In the genomic region with DNA sequence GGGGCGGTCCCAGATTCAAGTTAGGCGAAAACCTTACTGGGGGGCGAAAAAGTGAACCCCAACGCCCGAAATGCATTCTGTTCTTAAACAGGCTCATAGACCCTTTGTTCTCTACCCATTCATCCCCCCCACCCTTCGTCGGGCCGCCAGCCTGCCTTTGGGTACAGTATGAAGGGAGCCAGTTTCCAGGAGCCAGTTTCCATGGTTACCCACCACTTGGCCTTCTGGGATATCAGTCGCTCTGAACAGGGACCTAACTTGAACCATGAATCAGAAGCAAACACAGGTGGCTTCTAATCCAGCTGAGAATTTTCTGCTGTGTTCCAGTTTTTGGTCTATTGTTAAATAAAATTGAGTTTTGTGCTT, we compare ENCODE assay signal across 8 cellular contexts. TPM values are rescaled to one million over a fixed set of nuclear protein-coding genes. Genes with fewer than 3 reads are reported as not detected.
DNase-seq lines count a peak whose midpoint lies in the region; ATAC-seq, FAIRE-seq and TF ChIP-seq lines count a peak whose summit lies in the region.

No MANE protein-coding gene starts in this region.

- in situ Hi-C loops in G401 (cut with HindIII; ENCODE audit: low sequenced_read_pairs): no loop called here

- peak overlapping the region; percentile 87 for H3K4me3 ChIP-seq in bronchial epithelial cell (ENCODE audit: low read depth, low read length)
- H3K4me3 ChIP-seq in small intestine (ENCODE audit: low read depth in 1 of 2, low read length in 2 of 2): peak overlapping the region; percentile 72 to 85

- WGBS in small intestine, 3 donors: 0 to 1% (median 1%) methylated on average over 9 of the region's 9 CpGs

- peaks cover 24 to 28% of the 10 kb centered on the region in 2 donors for H3K4me1 Mint-ChIP-seq in immature natural killer cell

- no peaks in the 10 kb centered on the region for H3K9me3 Mint-ChIP-seq in immature natural killer cell

- H3K4me1 ChIP-seq in small intestine (ENCODE audit: control insufficient read depth in 2 of 2, insufficient read depth in 1 of 2, low read depth in 1 of 2, low read length in 1 of 2): no peaks in the 10 kb centered on the region

- no peaks in the 10 kb centered on the region for H3K9me3 ChIP-seq in small intestine (ENCODE audit: control insufficient read depth, low read depth)

- H3K36me3 ChIP-seq in bronchial epithelial cell (ENCODE audit: control insufficient read depth, insufficient read depth, low read length) (no peaks in the 10 kb centered on the region), small intestine (ENCODE audit: control insufficient read depth in 2 of 2, insufficient read depth in 2 of 2, low read length in 2 of 2) (no peaks in the 10 kb centered on the region)

- peaks cover 0 to 3% (median 0%) of the 10 kb centered on the region in 3 donors for H3K36me3 Mint-ChIP-seq in immature natural killer cell

- H3K4me3 Mint-ChIP-seq in immature natural killer cell: peak overlapping the region; percentile 96 to 100 (median 99)

- H3K27ac ChIP-seq in VCaP: peak overlapping the region; percentile 69
- peak overlapping the region; percentile 6 to 85 for H3K27ac ChIP-seq in small intestine (ENCODE audit: low read depth in 1 of 2, low read length in 1 of 2)

- FAIRE-seq in bronchial epithelial cell (lab: Jason Lieb, UNC): no peak
- no peak for FAIRE-seq in small intestine (lab: Jason Lieb, UNC)

- TF ChIP-seq CTCF in VCaP (conservative IDR thresholded peaks at IDR 0.05) (no peak), bronchial epithelial cell (IDR thresholded peaks at IDR 0.05; ENCODE audit: insufficient read depth, low read length, severe bottlenecking) (no peak)

- H3K27ac Mint-ChIP-seq in immature natural killer cell: peak overlapping the region; percentile 97 to 100 (median 98)

- ATAC-seq in HG02678 (IDR thresholded peaks at IDR 0.05; ENCODE audit: unreplicated experiment): peak; percentile 39

- peak; percentile 90 for DNase-seq in G401 (ENCODE audit: low spot score)
- peak; percentile 66 for DNase-seq in NCI-H2029 (lab: John Stamatoyannopoulos, UW)
- peak; percentile 74 for DNase-seq in bronchial epithelial cell (ENCODE audit: low read depth)
- peak; percentile 45 to 54 (median 47) for DNase-seq in immature natural killer cell
- peak; percentile 57 for DNase-seq in small intestine
- DNase-seq in mesenteric fat pad (ENCODE audit: low spot score): no peak

- no peaks in the 10 kb centered on the region for H3K27me3 ChIP-seq in bronchial epithelial cell (ENCODE audit: control insufficient read depth, insufficient read depth, low read length)
- no peaks in the 10 kb centered on the region for H3K27me3 ChIP-seq in small intestine (ENCODE audit: control insufficient read depth in 2 of 2, insufficient read depth in 2 of 2, low read length in 2 of 2)

- H3K27me3 Mint-ChIP-seq in immature natural killer cell (ENCODE audit: low read depth in 3 of 3): peaks cover 5 to 18% (median 11%) of the 10 kb centered on the region in 3 donors

RNA-seq across cellular contexts. Expression of gene DHX40, which starts 0.5 kb away (rescaled TPM):
- 66.5 and 90.4 TPM in 2 replicates for total RNA-seq in G401 (2014; rRNA removed; shearing (Covaris generic))
- total RNA-seq in bronchial epithelial cell: 29.3 and 37.6 TPM in 2 replicates
- 10 to 100 TPM; 22.1 to 26.4 (median 25.0) TPM for polyA plus RNA-seq in immature natural killer cell
- 10 to 100 TPM in 2 of 3 donors, 1 to 10 TPM in 1; 9.6 to 14.7 (median 10.3) TPM for polyA plus RNA-seq in small intestine
- 21.3 TPM for total RNA-seq in mesenteric fat pad

RNA-seq across cellular contexts. Expression of gene CLTC, which starts 53.8 kb away (rescaled TPM):
- total RNA-seq in G401 (2014; rRNA removed; shearing (Covaris generic)): 259 and 403 TPM in 2 replicates
- total RNA-seq in bronchial epithelial cell: 251 and 258 TPM in 2 replicates
- 10 to 100 TPM; 33.9 to 65.6 (median 45.4) TPM for polyA plus RNA-seq in immature natural killer cell
- 10 to 100 TPM; 60.4 to 91.6 (median 67.6) TPM for polyA plus RNA-seq in small intestine
- total RNA-seq in mesenteric fat pad: 261 TPM
